In the genomic region with DNA sequence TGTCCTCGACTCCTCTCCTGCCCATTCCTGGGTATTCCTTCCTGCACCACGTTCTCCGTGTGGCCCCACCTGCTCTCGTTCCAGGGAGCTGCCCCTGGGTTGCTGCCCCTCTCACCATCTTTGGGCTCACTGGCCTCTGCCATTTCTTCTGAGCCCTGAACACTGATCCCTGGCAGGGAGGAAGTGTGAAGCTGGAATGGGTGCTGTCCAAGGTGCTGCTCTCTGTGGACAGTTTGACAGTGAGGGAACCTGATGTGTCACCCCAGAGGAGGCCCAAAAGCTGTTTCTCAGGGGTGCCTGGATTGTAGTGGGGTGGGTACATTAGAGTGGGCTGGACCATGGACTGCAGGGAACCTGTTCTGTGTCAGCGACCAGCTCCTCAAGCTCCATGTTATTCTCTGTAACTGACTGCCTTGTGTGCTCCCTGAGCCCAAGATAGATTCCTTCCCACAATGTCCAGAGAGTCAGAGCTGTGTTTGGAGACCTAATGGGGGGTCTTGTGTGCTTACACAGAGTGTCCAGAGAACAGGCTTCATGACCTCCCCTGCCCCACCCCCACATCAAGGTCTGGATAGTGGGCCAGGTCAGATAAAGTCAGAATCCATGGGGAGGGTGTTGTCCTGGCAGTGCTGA, we compare ENCODE assay signal across 12 cellular contexts. TPM values are rescaled to one million over a fixed set of nuclear protein-coding genes. Genes with fewer than 3 reads are reported as not detected.
A peak's percentile ranks its signal among the peaks of the same experiment; 100 is the strongest.
DNase-seq lines count a peak whose midpoint lies in the region; ATAC-seq, FAIRE-seq and TF ChIP-seq lines count a peak whose summit lies in the region.
"Had no signal": no experiment of that assay in that cellular context is flagged by ENCODE, and none has a peak within 500 bp of the region (broad histone marks: within the 10 kb centered on the region; RNA-seq: fewer than 3 reads in every experiment).

No MANE protein-coding gene starts in this region.

- no peak overlapping the region for H3K27ac Mint-ChIP-seq in GM23338
- H3K27ac Mint-ChIP-seq: activated T-cell treated with anti-CD3 and anti-CD28 coated beads, Interleukin-2, amount 50 U/mL, for 24 hours had no signal

- peaks cover 2% of the 10 kb centered on the region for H3K27me3 Mint-ChIP-seq in GM23338 (ENCODE audit: insufficient read depth, low read depth, poor library complexity)

- ATAC-seq in GM23338: peak; percentile 81
- ATAC-seq in HG03520 (IDR thresholded peaks at IDR 0.05; ENCODE audit: unreplicated experiment): no peak
- ATAC-seq in HG02885 (IDR thresholded peaks at IDR 0.05; ENCODE audit: poor library complexity, unreplicated experiment): no peak

- H3F3A ChIP-seq in GM23338 (replicated peaks; ENCODE audit: low read depth): no peaks in the 10 kb centered on the region

- 27 to 36% (median 31%) methylated on average over 5 of the region's 5 CpGs for WGBS in small intestine, 3 donors

- H3K27ac ChIP-seq in GM23338 (ENCODE audit: low read depth) (no peak overlapping the region), small intestine (ENCODE audit: low read depth in 1 of 2, low read length in 1 of 2) (no peak overlapping the region)
- H3K27ac ChIP-seq: skin epidermis had no signal

- H3K4me1 ChIP-seq in GM23338 (ENCODE audit: insufficient read depth) (no peaks in the 10 kb centered on the region), small intestine (ENCODE audit: control insufficient read depth in 2 of 2, insufficient read depth in 1 of 2, low read depth in 1 of 2, low read length in 1 of 2) (no peaks in the 10 kb centered on the region)

- H4K20me1 ChIP-seq in GM23338 (replicated peaks; ENCODE audit: insufficient read depth): peaks cover 3% of the 10 kb centered on the region; the same call in 1 of the 2 replicates

- no peak overlapping the region for H2AFZ ChIP-seq in GM23338

- no peaks in the 10 kb centered on the region for H3K9me3 Mint-ChIP-seq in GM23338
- H3K9me3 Mint-ChIP-seq: activated T-cell treated with anti-CD3 and anti-CD28 coated beads, Interleukin-2, amount 50 U/mL, for 24 hours had no signal

- H3K4me3 Mint-ChIP-seq in GM23338: no peak overlapping the region
- H3K4me3 Mint-ChIP-seq: activated T-cell treated with anti-CD3 and anti-CD28 coated beads, Interleukin-2, amount 50 U/mL, for 24 hours had no signal

- no peaks in the 10 kb centered on the region for H3K36me3 ChIP-seq in GM23338 (ENCODE audit: insufficient read depth)
- H3K36me3 ChIP-seq in small intestine (ENCODE audit: control insufficient read depth in 2 of 2, insufficient read depth in 2 of 2, low read length in 2 of 2): no peaks in the 10 kb centered on the region

- H3K27me3 ChIP-seq in GM23338 (ENCODE audit: insufficient read depth): no peaks in the 10 kb centered on the region
- H3K27me3 ChIP-seq in small intestine (ENCODE audit: control insufficient read depth in 2 of 2, insufficient read depth in 2 of 2, low read length in 2 of 2): peaks cover 0 to 3% of the 10 kb centered on the region in 2 donors

- no peak overlapping the region for H3K4me2 ChIP-seq in GM23338

- in situ Hi-C loops in ACHN (cut with HindIII; ENCODE audit: low pct_ligation_motif_present, low pct_unique_long_range_greater_than_20kb, low sequenced_read_pairs): no loop called here
- in situ Hi-C loops in SK-MEL-5 (cut with HindIII; ENCODE audit: low pct_unique_long_range_greater_than_20kb, low sequenced_read_pairs): no loop called here

- H3K9me2 ChIP-seq in GM23338 (ENCODE audit: insufficient read depth): no peaks in the 10 kb centered on the region; the same call in 1 of the 2 replicates

- no peak for FAIRE-seq in small intestine (lab: Jason Lieb, UNC)
- FAIRE-seq: G401.6 had no signal

- H3K4me3 ChIP-seq in GM23338: no peak overlapping the region
- H3K4me3 ChIP-seq in fibroblast of the aortic adventitia (ENCODE audit: low read depth, low read length): no peak overlapping the region
- H3K4me3 ChIP-seq in small intestine (ENCODE audit: low read depth in 1 of 2, low read length in 2 of 2): no peak overlapping the region
- H3K4me3 ChIP-seq: skin epidermis had no signal

- no peaks in the 10 kb centered on the region for H3K79me2 ChIP-seq in GM23338 (replicated peaks; ENCODE audit: insufficient read depth)

- no peaks in the 10 kb centered on the region for H3K9me3 ChIP-seq in small intestine (ENCODE audit: control insufficient read depth, low read depth)

- no peaks in the 10 kb centered on the region for H3K4me1 Mint-ChIP-seq in GM23338

- DNase-seq in ACHN (peak; percentile 34), GM23338 (ENCODE audit: low spot score) (peak; percentile 79), SK-MEL-5 (ENCODE audit: low read depth, low spot score) (peak; percentile 15), fibroblast of the aortic adventitia (ENCODE audit: low read depth) (peak; percentile 33), NCI-H526 treated with DMSO at 0.1 percent for 48 hours (lab: John Stamatoyannopoulos, UW) (no peak), small intestine (no peak)
- DNase-seq: activated T-cell treated with anti-CD3 and anti-CD28 coated beads, Interleukin-2, amount 50 U/mL, for 24 hours had no signal

- no peak for TF ChIP-seq CTCF in GM23338 (conservative IDR thresholded peaks at IDR 0.05; ENCODE audit: low read depth in 2 of 2)
- no peak for TF ChIP-seq CTCF in fibroblast of the aortic adventitia (IDR thresholded peaks at IDR 0.05; ENCODE audit: insufficient read depth, low read length)

- H3K36me3 Mint-ChIP-seq in GM23338 (ENCODE audit: low read depth): no peaks in the 10 kb centered on the region

TF ChIP-seq in GM23338, 12 proteins besides CTCF, POLR2A, EP300 and RAD21:
- no peak for TF ChIP-seq ZNF114 (CRISPR knock-in tag; IDR thresholded peaks at IDR 0.05)
- TF ChIP-seq, protein P1, sequence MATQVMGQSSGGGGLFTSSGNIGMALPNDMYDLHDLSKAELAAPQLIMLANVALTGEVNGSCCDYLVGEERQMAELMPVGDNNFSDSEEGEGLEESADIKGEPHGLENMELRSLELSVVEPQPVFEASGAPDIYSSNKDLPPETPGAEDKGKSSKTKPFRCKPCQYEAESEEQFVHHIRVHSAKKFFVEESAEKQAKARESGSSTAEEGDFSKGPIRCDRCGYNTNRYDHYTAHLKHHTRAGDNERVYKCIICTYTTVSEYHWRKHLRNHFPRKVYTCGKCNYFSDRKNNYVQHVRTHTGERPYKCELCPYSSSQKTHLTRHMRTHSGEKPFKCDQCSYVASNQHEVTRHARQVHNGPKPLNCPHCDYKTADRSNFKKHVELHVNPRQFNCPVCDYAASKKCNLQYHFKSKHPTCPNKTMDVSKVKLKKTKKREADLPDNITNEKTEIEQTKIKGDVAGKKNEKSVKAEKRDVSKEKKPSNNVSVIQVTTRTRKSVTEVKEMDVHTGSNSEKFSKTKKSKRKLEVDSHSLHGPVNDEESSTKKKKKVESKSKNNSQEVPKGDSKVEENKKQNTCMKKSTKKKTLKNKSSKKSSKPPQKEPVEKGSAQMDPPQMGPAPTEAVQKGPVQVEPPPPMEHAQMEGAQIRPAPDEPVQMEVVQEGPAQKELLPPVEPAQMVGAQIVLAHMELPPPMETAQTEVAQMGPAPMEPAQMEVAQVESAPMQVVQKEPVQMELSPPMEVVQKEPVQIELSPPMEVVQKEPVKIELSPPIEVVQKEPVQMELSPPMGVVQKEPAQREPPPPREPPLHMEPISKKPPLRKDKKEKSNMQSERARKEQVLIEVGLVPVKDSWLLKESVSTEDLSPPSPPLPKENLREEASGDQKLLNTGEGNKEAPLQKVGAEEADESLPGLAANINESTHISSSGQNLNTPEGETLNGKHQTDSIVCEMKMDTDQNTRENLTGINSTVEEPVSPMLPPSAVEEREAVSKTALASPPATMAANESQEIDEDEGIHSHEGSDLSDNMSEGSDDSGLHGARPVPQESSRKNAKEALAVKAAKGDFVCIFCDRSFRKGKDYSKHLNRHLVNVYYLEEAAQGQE (IDR thresholded peaks at IDR 0.05; ENCODE audit: unreplicated experiment): peak; percentile 89

RNA-seq across cellular contexts. Expression of gene CEACAM8, which starts 7.2 kb away (rescaled TPM):
- not detected in 2 replicates for total RNA-seq in GM23338 (2014; rRNA removed; shearing (Covaris generic))
- polyA plus RNA-seq in GM23338 (2016; fragmentation: Nextera tagmentation; extraction: Ambion mirVana): not detected in 2 replicates
- not detected in 2 replicates for total RNA-seq in SK-MEL-5 (2014; rRNA removed; shearing (Covaris generic))
- polyA plus RNA-seq in SK-MEL-5 (2015; cell fraction: cytosol; rRNA removed): not detected in 2 replicates
- not detected in 2 replicates for polyA plus RNA-seq in SK-MEL-5 (2015; cell fraction: nucleus; rRNA removed)
- not detected in 2 replicates for total RNA-seq in fibroblast of the aortic adventitia (ENCODE audit: low replicate concordance)
- not detected for polyA plus RNA-seq in small intestine
- total RNA-seq: NCI-H460 had no signal

Comparison
In these comparisons a context has a peak if more than half of its experiments do, and no peak if none do; other contexts are left out.
1. DNase-seq: peak in ACHN (single experiment), GM23338 (single experiment), SK-MEL-5 (single experiment) and fibroblast of the aortic adventitia (single experiment); none in NCI-H526 treated with DMSO at 0.1 percent for 48 hours (single experiment) and small intestine (single experiment).